Comparison of ENCODE assay signal across 17 cellular contexts in genomic region chr1:226432586-226433360, GRCh38. TPM values are rescaled to one million over a fixed set of nuclear protein-coding genes. Genes with fewer than 3 reads are reported as not detected.
DNase-seq lines count a peak whose midpoint lies in the region; ATAC-seq and TF ChIP-seq lines count a peak whose summit lies in the region.
"Had no signal": no experiment of that assay in that cellular context is flagged by ENCODE, and none has a peak within 500 bp of the region (broad histone marks: within the 10 kb centered on the region; RNA-seq: fewer than 3 reads in every experiment).

No MANE protein-coding gene starts in this region.

- H3K4me3 Mint-ChIP-seq in WTC11 (no peak overlapping the region), nephron progenitor cell (no peak overlapping the region)
- H3K4me3 Mint-ChIP-seq: CD14-positive monocyte had no signal

- intact Hi-C loops in left cardiac atrium (cut with DNase I) = no loop called here

- 83% methylated on average over 14 of the region's 14 CpGs for WGBS in smooth muscle cell (ENCODE audit: low lambda C conversion rate)

- no peak overlapping the region for H3K4me3 ChIP-seq in smooth muscle cell
- H3K4me3 ChIP-seq: SJSA1 had no signal

- H3K36me3 Mint-ChIP-seq in WTC11 (no peaks in the 10 kb centered on the region), nephron progenitor cell (ENCODE audit: low read depth) (no peaks in the 10 kb centered on the region)
- H3K36me3 Mint-ChIP-seq: CD14-positive monocyte had no signal

- no peak for TF ChIP-seq CTCF in WTC11 (IDR thresholded peaks at IDR 0.05)
- no peak for TF ChIP-seq CTCF in nephron progenitor cell (IDR thresholded peaks at IDR 0.05)
- no peak for TF ChIP-seq CTCF in smooth muscle cell (IDR thresholded peaks at IDR 0.05; ENCODE audit: borderline replicate concordance, insufficient read depth, poor library complexity, severe bottlenecking)

- no peak overlapping the region; the same call in 1 of the 2 replicates for H3K27ac Mint-ChIP-seq in WTC11
- peak overlapping the region; percentile 41 for H3K27ac Mint-ChIP-seq in nephron progenitor cell
- H3K27ac Mint-ChIP-seq: IgD-negative memory B cell had no signal

- DNase-seq in NCI-H2171 treated with DMSO at 0.1 percent for 48 hours (lab: John Stamatoyannopoulos, UW) (peak; percentile 35), NCI-H2171 (lab: John Stamatoyannopoulos, UW) (no peak), ELF-1 (ENCODE audit: low read depth, low spot score) (peak; percentile 56), WTC11 (ENCODE audit: low spot score) (no peak), nephron progenitor cell (no peak), NCI-H2196 (lab: John Stamatoyannopoulos, UW; ENCODE audit: unreplicated experiment) (no peak), smooth muscle cell (lab: John Stamatoyannopoulos, UW; ENCODE audit: unreplicated experiment) (no peak), left cardiac atrium (no peak)
- DNase-seq: COR-L47, DMS153, HCEC 1CT, NCI-H1048, NCI-H187 treated with DMSO at 0.1 percent for 48 hours, NCI-H446 treated with DMSO at 0.1 percent for 48 hours had no signal

- H3K27me3 ChIP-seq in smooth muscle cell (ENCODE audit: low read depth) = peaks cover 6% of the 10 kb centered on the region

- no peak overlapping the region for H2AFZ ChIP-seq in smooth muscle cell (ENCODE audit: low read depth)

- H3K9me3 Mint-ChIP-seq in WTC11 (peaks cover 2% of the 10 kb centered on the region), nephron progenitor cell (no peaks in the 10 kb centered on the region)
- H3K9me3 Mint-ChIP-seq: CD14-positive monocyte had no signal

- H3K4me1 Mint-ChIP-seq in WTC11 = peaks cover 10% of the 10 kb centered on the region
- H3K4me1 Mint-ChIP-seq in nephron progenitor cell = peaks cover 47% of the 10 kb centered on the region
- H3K4me1 Mint-ChIP-seq: CD14-positive monocyte had no signal

- H3K9ac ChIP-seq in smooth muscle cell (ENCODE audit: low read depth) = no peak overlapping the region

- POLR2A ChIA-PET in WTC11 (lab: Charles Lee) = no interaction called here

- no peaks in the 10 kb centered on the region for H3K79me2 ChIP-seq in smooth muscle cell (ENCODE audit: low read depth)

- H3F3A ChIP-seq in smooth muscle cell (ENCODE audit: low read depth) = no peaks in the 10 kb centered on the region

- H3K4me2 ChIP-seq in smooth muscle cell = no peak overlapping the region

- CTCF ChIA-PET in WTC11 (lab: Charles Lee) = interaction anchor here (0.6 to 1.9 kb wide), 7 partner anchors 9 to 137 kb away, joined by 3 to 13 read pairs (median 5); partner anchors contain the start of gene PARP1

- no peak overlapping the region for H3K27ac ChIP-seq in smooth muscle cell (ENCODE audit: low read depth)
- H3K27ac ChIP-seq: SJSA1 had no signal

- H4K20me1 ChIP-seq in smooth muscle cell (ENCODE audit: low read depth) = no peaks in the 10 kb centered on the region

- H3K36me3 ChIP-seq in smooth muscle cell (ENCODE audit: low read depth) = no peaks in the 10 kb centered on the region
- H3K36me3 ChIP-seq: SJSA1 had no signal

- H3K9me3 ChIP-seq in smooth muscle cell (replicated peaks; ENCODE audit: low read depth) = no peaks in the 10 kb centered on the region
- H3K9me3 ChIP-seq: SJSA1 had no signal

- no peaks in the 10 kb centered on the region for H3K4me1 ChIP-seq in smooth muscle cell (ENCODE audit: low read depth)
- H3K4me1 ChIP-seq: SJSA1 had no signal

- 0 out of 2 replicates have a peak, but pooled peaks cover 4% of the 10 kb centered on the region for H3K27me3 Mint-ChIP-seq in WTC11 (ENCODE audit: low read depth)
- H3K27me3 Mint-ChIP-seq in nephron progenitor cell (ENCODE audit: low read depth, poor library complexity) = peaks cover 16% of the 10 kb centered on the region
- H3K27me3 Mint-ChIP-seq: IgD-negative memory B cell had no signal

- peak; percentile 38 for ATAC-seq in WTC11
- no peak for ATAC-seq in left cardiac atrium

TF ChIP-seq in WTC11, 78 proteins besides CTCF, POLR2A, EP300 and RAD21:
- TF ChIP-seq SMAD3 (CRISPR knock-in tag; IDR thresholded peaks at IDR 0.05; ENCODE audit: borderline replicate concordance) (no peak), ZNF219 (CRISPR knock-in tag; IDR thresholded peaks at IDR 0.05; ENCODE audit: borderline replicate concordance) (no peak), JAZF1 (CRISPR knock-in tag; IDR thresholded peaks at IDR 0.05) (no peak), JUN (CRISPR knock-in tag; IDR thresholded peaks at IDR 0.05) (no peak), MXD4 (CRISPR knock-in tag; IDR thresholded peaks at IDR 0.05; ENCODE audit: borderline replicate concordance) (no peak), ELF4 (CRISPR knock-in tag; IDR thresholded peaks at IDR 0.05; ENCODE audit: low read depth) (no peak), ZNF396 (CRISPR knock-in tag; IDR thresholded peaks at IDR 0.05; ENCODE audit: borderline replicate concordance) (no peak), TEAD4 (CRISPR knock-in tag; IDR thresholded peaks at IDR 0.05) (no peak), ZBTB43 (CRISPR knock-in tag; IDR thresholded peaks at IDR 0.05) (no peak), OVOL2 (CRISPR knock-in tag; IDR thresholded peaks at IDR 0.05; ENCODE audit: borderline replicate concordance) (no peak)
- TF ChIP-seq, protein P1, sequence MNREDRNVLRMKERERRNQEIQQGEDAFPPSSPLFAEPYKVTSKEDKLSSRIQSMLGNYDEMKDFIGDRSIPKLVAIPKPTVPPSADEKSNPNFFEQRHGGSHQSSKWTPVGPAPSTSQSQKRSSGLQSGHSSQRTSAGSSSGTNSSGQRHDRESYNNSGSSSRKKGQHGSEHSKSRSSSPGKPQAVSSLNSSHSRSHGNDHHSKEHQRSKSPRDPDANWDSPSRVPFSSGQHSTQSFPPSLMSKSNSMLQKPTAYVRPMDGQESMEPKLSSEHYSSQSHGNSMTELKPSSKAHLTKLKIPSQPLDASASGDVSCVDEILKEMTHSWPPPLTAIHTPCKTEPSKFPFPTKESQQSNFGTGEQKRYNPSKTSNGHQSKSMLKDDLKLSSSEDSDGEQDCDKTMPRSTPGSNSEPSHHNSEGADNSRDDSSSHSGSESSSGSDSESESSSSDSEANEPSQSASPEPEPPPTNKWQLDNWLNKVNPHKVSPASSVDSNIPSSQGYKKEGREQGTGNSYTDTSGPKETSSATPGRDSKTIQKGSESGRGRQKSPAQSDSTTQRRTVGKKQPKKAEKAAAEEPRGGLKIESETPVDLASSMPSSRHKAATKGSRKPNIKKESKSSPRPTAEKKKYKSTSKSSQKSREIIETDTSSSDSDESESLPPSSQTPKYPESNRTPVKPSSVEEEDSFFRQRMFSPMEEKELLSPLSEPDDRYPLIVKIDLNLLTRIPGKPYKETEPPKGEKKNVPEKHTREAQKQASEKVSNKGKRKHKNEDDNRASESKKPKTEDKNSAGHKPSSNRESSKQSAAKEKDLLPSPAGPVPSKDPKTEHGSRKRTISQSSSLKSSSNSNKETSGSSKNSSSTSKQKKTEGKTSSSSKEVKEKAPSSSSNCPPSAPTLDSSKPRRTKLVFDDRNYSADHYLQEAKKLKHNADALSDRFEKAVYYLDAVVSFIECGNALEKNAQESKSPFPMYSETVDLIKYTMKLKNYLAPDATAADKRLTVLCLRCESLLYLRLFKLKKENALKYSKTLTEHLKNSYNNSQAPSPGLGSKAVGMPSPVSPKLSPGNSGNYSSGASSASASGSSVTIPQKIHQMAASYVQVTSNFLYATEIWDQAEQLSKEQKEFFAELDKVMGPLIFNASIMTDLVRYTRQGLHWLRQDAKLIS (CRISPR knock-in tag; IDR thresholded peaks at IDR 0.05; ENCODE audit: borderline replicate concordance) = no peak
- TF ChIP-seq, protein P2, sequence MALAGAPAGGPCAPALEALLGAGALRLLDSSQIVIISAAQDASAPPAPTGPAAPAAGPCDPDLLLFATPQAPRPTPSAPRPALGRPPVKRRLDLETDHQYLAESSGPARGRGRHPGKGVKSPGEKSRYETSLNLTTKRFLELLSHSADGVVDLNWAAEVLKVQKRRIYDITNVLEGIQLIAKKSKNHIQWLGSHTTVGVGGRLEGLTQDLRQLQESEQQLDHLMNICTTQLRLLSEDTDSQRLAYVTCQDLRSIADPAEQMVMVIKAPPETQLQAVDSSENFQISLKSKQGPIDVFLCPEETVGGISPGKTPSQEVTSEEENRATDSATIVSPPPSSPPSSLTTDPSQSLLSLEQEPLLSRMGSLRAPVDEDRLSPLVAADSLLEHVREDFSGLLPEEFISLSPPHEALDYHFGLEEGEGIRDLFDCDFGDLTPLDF (CRISPR knock-in tag; IDR thresholded peaks at IDR 0.05) = no peak
- TF ChIP-seq, protein P3, sequence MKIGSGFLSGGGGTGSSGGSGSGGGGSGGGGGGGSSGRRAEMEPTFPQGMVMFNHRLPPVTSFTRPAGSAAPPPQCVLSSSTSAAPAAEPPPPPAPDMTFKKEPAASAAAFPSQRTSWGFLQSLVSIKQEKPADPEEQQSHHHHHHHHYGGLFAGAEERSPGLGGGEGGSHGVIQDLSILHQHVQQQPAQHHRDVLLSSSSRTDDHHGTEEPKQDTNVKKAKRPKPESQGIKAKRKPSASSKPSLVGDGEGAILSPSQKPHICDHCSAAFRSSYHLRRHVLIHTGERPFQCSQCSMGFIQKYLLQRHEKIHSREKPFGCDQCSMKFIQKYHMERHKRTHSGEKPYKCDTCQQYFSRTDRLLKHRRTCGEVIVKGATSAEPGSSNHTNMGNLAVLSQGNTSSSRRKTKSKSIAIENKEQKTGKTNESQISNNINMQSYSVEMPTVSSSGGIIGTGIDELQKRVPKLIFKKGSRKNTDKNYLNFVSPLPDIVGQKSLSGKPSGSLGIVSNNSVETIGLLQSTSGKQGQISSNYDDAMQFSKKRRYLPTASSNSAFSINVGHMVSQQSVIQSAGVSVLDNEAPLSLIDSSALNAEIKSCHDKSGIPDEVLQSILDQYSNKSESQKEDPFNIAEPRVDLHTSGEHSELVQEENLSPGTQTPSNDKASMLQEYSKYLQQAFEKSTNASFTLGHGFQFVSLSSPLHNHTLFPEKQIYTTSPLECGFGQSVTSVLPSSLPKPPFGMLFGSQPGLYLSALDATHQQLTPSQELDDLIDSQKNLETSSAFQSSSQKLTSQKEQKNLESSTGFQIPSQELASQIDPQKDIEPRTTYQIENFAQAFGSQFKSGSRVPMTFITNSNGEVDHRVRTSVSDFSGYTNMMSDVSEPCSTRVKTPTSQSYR (CRISPR knock-in tag; IDR thresholded peaks at IDR 0.05) = no peak

RNA-seq across cellular contexts. Expression of gene PARP1, which starts 24.9 kb away (rescaled TPM):
- total RNA-seq in WTC11 (2021) = 366 to 376 TPM (median 371 TPM) in 3 replicates
- 27.4 and 33.2 TPM in 2 replicates for total RNA-seq in smooth muscle cell
- polyA plus RNA-seq in smooth muscle cell = 38.5 and 48.4 TPM in 2 replicates
- 10 to 100 TPM; 52.9 to 61.1 TPM for total RNA-seq in left cardiac atrium

Comparison
In these comparisons a context has a peak if more than half of its experiments do, and no peak if none do; other contexts are left out.
1. DNase-seq: peak in NCI-H2171 treated with DMSO at 0.1 percent for 48 hours (single experiment) and ELF-1 (single experiment); none in NCI-H2171 (single experiment), WTC11 (single experiment), nephron progenitor cell (single experiment), NCI-H2196 (single experiment), smooth muscle cell (single experiment) and left cardiac atrium (single experiment).